16 cellular contexts compared by ENCODE assay signal in genomic region chr2:164843346-164843841, GRCh38. TPM values are rescaled to one million over a fixed set of nuclear protein-coding genes. Genes with fewer than 3 reads are reported as not detected.
DNase-seq lines count a peak whose midpoint lies in the region; ATAC-seq and TF ChIP-seq lines count a peak whose summit lies in the region.
"Had no signal": no experiment of that assay in that cellular context is flagged by ENCODE, and none has a peak within 500 bp of the region (broad histone marks: within the 10 kb centered on the region; RNA-seq: fewer than 3 reads in every experiment).

No MANE protein-coding gene starts in this region.

- no peaks in the 10 kb centered on the region for H3K27me3 Mint-ChIP-seq in HFFc6 (ENCODE audit: insufficient read depth)
- H3K27me3 Mint-ChIP-seq in mesothelial cell of epicardium (ENCODE audit: low read depth): peaks cover 11% of the 10 kb centered on the region
- H3K27me3 Mint-ChIP-seq: memory B cell had no signal

- BruUV-seq in OCI-LY7 (replicated peaks; lab: Mats Ljungman, UMichigan): no TSS peak

- H3K4me1 Mint-ChIP-seq in HFFc6 (ENCODE audit: low read depth): peaks cover 42% of the 10 kb centered on the region
- peaks cover 68% of the 10 kb centered on the region for H3K4me1 Mint-ChIP-seq in mesothelial cell of epicardium

- intact Hi-C loops in OCI-LY7 (cut with micrococcal nuclease; ENCODE audit: unreplicated experiment): loop anchor here (5.0 kb wide), 2 partner anchors 69 to 359 kb away; partner anchors contain the start of gene SCN3A

- H3K4me3 ChIP-seq in BJ (ENCODE audit: low read depth, low read length) (no peak overlapping the region), cardiac fibroblast (replicated peaks in 1 of 2; ENCODE audit: low read depth in 2 of 2, low read length in 2 of 2) (no peak overlapping the region), OCI-LY7 (ENCODE audit: low read depth, low read length, poor library complexity, severe bottlenecking) (no peak overlapping the region)
- H3K4me3 ChIP-seq: heart right ventricle had no signal

- POLR2A ChIA-PET in BJ (lab: Charles Lee) (interaction anchor here (0.6 kb wide), 1 partner anchor 85 kb away, joined by 6 read pairs; no protein-coding TSS in a partner anchor), OCI-LY7 (lab: Charles Lee) (interaction anchor here (0.6 to 1.0 kb wide), 4 partner anchors 11 to 43 kb away, joined by 3 to 5 read pairs (median 3); no protein-coding TSS in a partner anchor)

- H3K79me2 ChIP-seq in OCI-LY7 (ENCODE audit: insufficient read depth, low read depth, low read length): no peaks in the 10 kb centered on the region

- DNase-seq in BJ (ENCODE audit: low read depth) (peak; percentile 60), HFFc6 (peak; percentile 65), cardiac fibroblast (ENCODE audit: low read depth in 2 of 2) (peak in 1 of 2 donors; percentile 54), mesothelial cell of epicardium (ENCODE audit: low spot score in 2 of 2, unreplicated experiment in 2 of 2) (no peak), OCI-LY7 (ENCODE audit: low spot score) (no peak), NCI-H146 treated with DMSO at 0.1 percent for 48 hours (lab: John Stamatoyannopoulos, UW; ENCODE audit: unreplicated experiment) (no peak)
- DNase-seq in stimulated activated CD4-positive, alpha-beta T cell treated with anti-CD3 and anti-CD28 coated beads, Interleukin-2, amount 100 ng/mL, for 48 hours: no peak
- DNase-seq: heart right ventricle; NCI-H187 treated with DMSO at 0.1 percent for 48 hours; NK-92 treated with Interleukin-12 subunit alpha and Interleukin-12 subunit beta, amount 100 ng/mL, for 24 hours; stimulated activated CD4-positive, alpha-beta T cell treated with anti-CD3 and anti-CD28 coated beads, Interleukin-2, amount 100 ng/mL, for 24 hours; stimulated activated naive CD8-positive, alpha-beta T cell treated with anti-CD3 and anti-CD28 coated beads, Interleukin-15, amount 100 ng/mL, for 72 hours; T1000 had no signal

- no peaks in the 10 kb centered on the region for H4K20me1 ChIP-seq in OCI-LY7 (ENCODE audit: insufficient read depth, low read length)

- H3K9me2 ChIP-seq in OCI-LY7 (ENCODE audit: insufficient read depth, low read length): no peaks in the 10 kb centered on the region

- CTCF ChIA-PET in BJ (lab: Yijun Ruan, JAX) (interaction anchor here (1.5 to 3.6 kb wide), 9 partner anchors 28 to 114 kb away, joined by 3 to 20 read pairs (median 7); no protein-coding TSS in a partner anchor), OCI-LY7 (lab: Charles Lee; ENCODE audit: unreplicated experiment) (no interaction called here)

- peak; percentile 12; the same call in 1 of the 2 replicates for TF ChIP-seq CTCF in BJ (IDR thresholded peaks at IDR 0.05; ENCODE audit: insufficient read depth, low read depth, low read length)
- no peak for TF ChIP-seq CTCF in HFFc6 (IDR thresholded peaks at IDR 0.05)
- TF ChIP-seq CTCF in cardiac fibroblast (IDR thresholded peaks at IDR 0.05; ENCODE audit: low read depth, low read length): peak; percentile 4
- TF ChIP-seq CTCF in mesothelial cell of epicardium (IDR thresholded peaks at IDR 0.05; ENCODE audit: unreplicated experiment): no peak
- no peak for TF ChIP-seq CTCF in OCI-LY7 (conservative IDR thresholded peaks at IDR 0.05; ENCODE audit: low read length)

- H3K9me3 Mint-ChIP-seq in HFFc6: no peaks in the 10 kb centered on the region
- no peaks in the 10 kb centered on the region for H3K9me3 Mint-ChIP-seq in mesothelial cell of epicardium
- H3K9me3 Mint-ChIP-seq: memory B cell; stimulated activated naive CD8-positive, alpha-beta T cell treated with anti-CD3 and anti-CD28 coated beads, Interleukin-15, amount 100 ng/mL, for 72 hours had no signal

- H3K27ac Mint-ChIP-seq in HFFc6: peak overlapping the region; percentile 43; the same call in 1 of the 2 replicates
- H3K27ac Mint-ChIP-seq in mesothelial cell of epicardium: peak overlapping the region; percentile 89
- H3K27ac Mint-ChIP-seq: activated naive CD8-positive, alpha-beta T cell; memory B cell; stimulated activated naive CD8-positive, alpha-beta T cell treated with anti-CD3 and anti-CD28 coated beads, Interleukin-15, amount 100 ng/mL, for 72 hours had no signal

- H3K36me3 ChIP-seq in BJ (ENCODE audit: control insufficient read depth, insufficient read depth, low read length) (no peaks in the 10 kb centered on the region), OCI-LY7 (ENCODE audit: insufficient read depth, low read length) (no peaks in the 10 kb centered on the region)
- H3K36me3 ChIP-seq: heart right ventricle had no signal

- H3K4me3 Mint-ChIP-seq in HFFc6 (peak overlapping the region; percentile 53; the same call in 1 of the 2 replicates), mesothelial cell of epicardium (no peak overlapping the region)
- H3K4me3 Mint-ChIP-seq: activated naive CD8-positive, alpha-beta T cell; memory B cell; stimulated activated naive CD8-positive, alpha-beta T cell treated with anti-CD3 and anti-CD28 coated beads, Interleukin-15, amount 100 ng/mL, for 72 hours had no signal

- ATAC-seq in GM18519 (IDR thresholded peaks at IDR 0.05; ENCODE audit: low FRiP score, unreplicated experiment): no peak
- ATAC-seq: heart right ventricle; stimulated activated naive CD8-positive, alpha-beta T cell treated with anti-CD3 and anti-CD28 coated beads, Interleukin-15, amount 100 ng/mL, for 72 hours had no signal

- no peak overlapping the region for H2AFZ ChIP-seq in OCI-LY7 (ENCODE audit: low read length)

- H3K27me3 ChIP-seq in BJ (ENCODE audit: control insufficient read depth, insufficient read depth, low read length): no peaks in the 10 kb centered on the region

- H3K36me3 Mint-ChIP-seq in HFFc6 (ENCODE audit: low read depth) (no peaks in the 10 kb centered on the region), mesothelial cell of epicardium (no peaks in the 10 kb centered on the region)
- H3K36me3 Mint-ChIP-seq: activated naive CD8-positive, alpha-beta T cell; memory B cell had no signal

- no peak overlapping the region for H3K4me2 ChIP-seq in OCI-LY7 (ENCODE audit: low read length)

- no peak overlapping the region for H3K27ac ChIP-seq in OCI-LY7 (ENCODE audit: low read depth, low read length, poor library complexity, severe bottlenecking)
- H3K27ac ChIP-seq: heart right ventricle had no signal

- H3K9me3 ChIP-seq in OCI-LY7 (ENCODE audit: low read length): no peaks in the 10 kb centered on the region
- H3K9me3 ChIP-seq: heart right ventricle had no signal

- H3K4me1 ChIP-seq in OCI-LY7 (ENCODE audit: insufficient read depth, low read length, poor library complexity, severe bottlenecking): peaks cover 3% of the 10 kb centered on the region

RNA-seq across cellular contexts. Expression of gene COBLL1, which starts 1.8 kb away (rescaled TPM):
- polyA plus RNA-seq in BJ (2011; rRNA removed): 34.2 and 56.2 TPM in 2 replicates
- 71.2 and 89.7 TPM in 2 replicates for polyA minus RNA-seq in BJ (2011; rRNA and poly(A)+ RNA removed)
- total RNA-seq in HFFc6 (2021; fragmentation: NEBNext Ultra II Directional; extraction: Animal tissue kit (Norgen Biotek cat#: 25700)): 10 to 100 TPM; 28.1 to 49.7 (median 29.9) TPM
- total RNA-seq in mesothelial cell of epicardium (98.5 to 110 TPM (median 109 TPM) in 3 replicates), OCI-LY7 (2022) (40.3 and 40.7 TPM in 2 replicates)
- 0.79 and 0.88 TPM in 2 replicates for total RNA-seq in OCI-LY7 (2014; rRNA removed; shearing (Covaris generic))

Comparison
In these comparisons a context has a peak if more than half of its experiments do, and no peak if none do; other contexts are left out.
1. DNase-seq: peak in BJ (single experiment) and HFFc6 (single experiment); none in mesothelial cell of epicardium (0 of 2), OCI-LY7 (single experiment), stimulated activated CD4-positive, alpha-beta T cell treated with anti-CD3 and anti-CD28 coated beads, Interleukin-2, amount 100 ng/mL, for 48 hours (0 of 2) and NCI-H146 treated with DMSO at 0.1 percent for 48 hours (single experiment).
2. CTCF ChIP-seq: peak in BJ (single experiment) and cardiac fibroblast (single experiment); none in HFFc6 (single experiment), mesothelial cell of epicardium (single experiment) and OCI-LY7 (single experiment).